ENCODE assay signal across 8 cellular contexts in the genomic region with DNA sequence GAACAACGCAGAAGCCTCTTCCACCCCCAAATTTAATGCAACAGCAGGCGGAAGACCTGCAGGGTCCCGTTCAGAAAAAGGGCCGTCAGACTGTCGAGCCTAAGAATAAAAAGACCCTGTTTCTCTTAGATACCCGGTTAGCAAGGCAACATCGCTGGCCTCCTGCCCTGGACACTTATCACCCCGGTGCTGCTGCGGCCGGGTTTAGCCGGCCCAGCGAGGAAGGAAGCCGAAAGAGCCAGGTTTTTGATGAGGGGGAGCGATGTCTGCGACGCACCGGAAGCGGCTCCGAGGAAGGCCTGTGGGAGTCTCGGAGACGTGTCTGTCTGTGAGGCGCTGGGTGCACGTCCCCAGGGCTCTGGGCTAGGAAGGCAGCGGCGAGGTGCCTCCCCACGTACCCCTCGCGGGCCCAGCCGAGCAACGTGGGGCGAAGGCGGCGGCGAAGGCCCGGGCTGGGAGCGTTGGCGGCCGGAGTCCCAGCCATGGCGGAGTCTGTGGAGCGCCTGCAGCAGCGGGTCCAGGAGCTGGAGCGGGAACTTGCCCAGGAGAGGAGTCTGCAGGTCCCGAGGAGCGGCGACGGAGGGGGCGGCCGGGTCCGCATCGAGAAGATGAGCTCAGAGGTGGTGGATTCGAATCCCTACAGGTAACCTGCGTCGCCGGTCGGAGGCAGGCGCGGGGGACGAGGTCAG. TPM values are rescaled to one million over a fixed set of nuclear protein-coding genes. Genes with fewer than 3 reads are reported as not detected.
DNase-seq lines count a peak whose midpoint lies in the region; ATAC-seq, FAIRE-seq and TF ChIP-seq lines count a peak whose summit lies in the region.

A gene (plus strand): TSS at position 274 of the 689 bp plus-strand sequence. CDS start 209 bp downstream, at position 483.

- peak within 1 kb of the TSS; percentile 95 to 98 (median 97) for H3K27ac Mint-ChIP-seq in CD4-positive, alpha-beta memory T cell

- no peaks in the 10 kb centered on the region for H3K27me3 Mint-ChIP-seq in CD4-positive, alpha-beta memory T cell

- H3K9me3 Mint-ChIP-seq in CD4-positive, alpha-beta memory T cell = no peaks in the 10 kb centered on the region

- H3K4me3 ChIP-seq in CD4-positive, alpha-beta memory T cell (ENCODE audit: low read length in 2 of 2) = peak within 1 kb of the TSS; percentile 78 to 99
- peak within 1 kb of the TSS; percentile 43 to 71 (median 70) for H3K4me3 ChIP-seq in endothelial cell of umbilical vein (replicated peaks in 1 of 3; ENCODE audit: insufficient read depth in 1 of 3, low read depth in 1 of 3, low read length in 3 of 3)

- H3K36me3 Mint-ChIP-seq in CD4-positive, alpha-beta memory T cell = peaks cover 0 to 16% of the 10 kb centered on the region in 2 donors

- no peaks in the 10 kb centered on the region for H3K27me3 ChIP-seq in CD4-positive, alpha-beta memory T cell (ENCODE audit: insufficient read depth, low read length)
- no peaks in the 10 kb centered on the region for H3K27me3 ChIP-seq in endothelial cell of umbilical vein (ENCODE audit: control insufficient read depth in 2 of 2, insufficient read depth in 2 of 2, low read length in 2 of 2)

- peak within 1 kb of the TSS; percentile 83 for H3K4me2 ChIP-seq in endothelial cell of umbilical vein (ENCODE audit: insufficient read depth, low read length)

- ATAC-seq in GM19324 (IDR thresholded peaks at IDR 0.05; ENCODE audit: low FRiP score, unreplicated experiment) = peak; percentile 81
- ATAC-seq in HG03457 (IDR thresholded peaks at IDR 0.05; ENCODE audit: unreplicated experiment) = peak; percentile 60

- no peak for FAIRE-seq in endothelial cell of umbilical vein (lab: Jason Lieb, UNC)

- H3K79me2 ChIP-seq in endothelial cell of umbilical vein (ENCODE audit: control insufficient read depth, insufficient read depth, low read length) = peaks cover 31% of the 10 kb centered on the region

- POLR2A ChIA-PET in CD4-positive, alpha-beta memory T cell (lab: Charles Lee; ENCODE audit: partially characterized antibody) = interaction anchor here (0.5 to 2.1 kb wide), 9 partner anchors 8 to 1573 kb away, joined by 3 to 7 read pairs (median 3); a partner anchor contains a TSS
- POLR2A ChIA-PET in endothelial cell of umbilical vein (lab: Charles Lee) = interaction anchor here (1.4 kb wide), 1 partner anchor 15 kb away, joined by 3 read pairs; no protein-coding TSS in a partner anchor

- intact Hi-C loops in CD4-positive, alpha-beta memory T cell (cut with micrococcal nuclease) = loop anchor here (1.0 to 10.0 kb wide), 5 partner anchors 63 to 1825 kb away; a partner anchor contains a TSS
- intact Hi-C loops in endothelial cell of umbilical vein (cut with micrococcal nuclease) = loop anchor here (1.0 kb wide), 2 partner anchors 9 to 22 kb away; no protein-coding TSS in a partner anchor

- peak within 1 kb of the TSS; percentile 96 to 99 (median 98) for H3K4me3 Mint-ChIP-seq in CD4-positive, alpha-beta memory T cell

- no peaks in the 10 kb centered on the region for H4K20me1 ChIP-seq in endothelial cell of umbilical vein (replicated peaks; ENCODE audit: control insufficient read depth, extremely low read depth, insufficient read depth, low read length)

- TF ChIP-seq CTCF in endothelial cell of umbilical vein (IDR thresholded peaks at IDR 0.05; ENCODE audit: extremely low read depth in 1 of 2, insufficient read depth in 1 of 2, low read depth in 1 of 2, low read length in 2 of 2) = no peak

- no peaks in the 10 kb centered on the region for H3K36me3 ChIP-seq in CD4-positive, alpha-beta memory T cell (ENCODE audit: insufficient read depth, low read length)
- no peaks in the 10 kb centered on the region for H3K36me3 ChIP-seq in endothelial cell of umbilical vein (ENCODE audit: control insufficient read depth in 2 of 2, extremely low read depth in 1 of 2, insufficient read depth in 2 of 2, low read length in 2 of 2)

- CTCF ChIA-PET in CD4-positive, alpha-beta memory T cell (lab: Charles Lee; ENCODE audit: partially characterized antibody) = interaction anchor here (1.1 to 2.8 kb wide), 2 partner anchors 24 to 25 kb away, joined by 3 to 7 read pairs; no protein-coding TSS in a partner anchor
- CTCF ChIA-PET in endothelial cell of umbilical vein (lab: Charles Lee) = interaction anchor here (0.6 to 3.8 kb wide), 13 partner anchors 10 to 255 kb away, joined by 3 to 28 read pairs (median 5); no protein-coding TSS in a partner anchor

- H3K9me3 ChIP-seq in CD4-positive, alpha-beta memory T cell (ENCODE audit: control insufficient read depth in 1 of 2, low read length in 2 of 2) = no peaks in the 10 kb centered on the region
- no peaks in the 10 kb centered on the region for H3K9me3 ChIP-seq in endothelial cell of umbilical vein (replicated peaks; ENCODE audit: control insufficient read depth, insufficient read depth, low read length)

- TF ChIP-seq POLR2A in endothelial cell of umbilical vein (IDR thresholded peaks at IDR 0.05; ENCODE audit: low read depth, low read length) = peak; percentile 46

- H3K9ac ChIP-seq in endothelial cell of umbilical vein (replicated peaks; ENCODE audit: extremely low read depth, insufficient read depth, low read length) = peak within 1 kb of the TSS; percentile 84

- peaks cover 53% of the 10 kb centered on the region for H3K4me1 ChIP-seq in CD4-positive, alpha-beta memory T cell (ENCODE audit: insufficient read depth, low read length)
- peaks cover 26% of the 10 kb centered on the region for H3K4me1 ChIP-seq in endothelial cell of umbilical vein (ENCODE audit: control insufficient read depth, extremely low read depth, insufficient read depth, low read length)

- peak; percentile 73 to 78 (median 76) for DNase-seq in CD4-positive, alpha-beta memory T cell
- DNase-seq in NOMO-1 treated with dmso at 0.1 percent for 144 hours (lab: John Stamatoyannopoulos, UW; ENCODE audit: unreplicated experiment) = peak; percentile 73
- peak; percentile 85 for DNase-seq in activated CD8-positive, alpha-beta memory T cell treated with anti-CD3 and anti-CD28 coated beads, Interleukin-2, amount 50 U/mL, for 48 hours
- peak; percentile 72 for DNase-seq in endothelial cell of umbilical vein (ENCODE audit: low read depth, low spot score)
- peak; percentile 25 for DNase-seq in middle frontal gyrus (ENCODE audit: extremely low spot score, low spot score)
- peak; percentile 34 to 43 for DNase-seq in stimulated activated CD8-positive, alpha-beta memory T cell treated with anti-CD3 and anti-CD28 coated beads, Interleukin-4, amount 100 ng/mL, for 1 hour (ENCODE audit: low read depth in 2 of 2, low spot score in 1 of 2)

- peak within 1 kb of the TSS; percentile 83 for H3K27ac ChIP-seq in CD4-positive, alpha-beta memory T cell (ENCODE audit: low read depth, low read length)
- peak within 1 kb of the TSS; percentile 68 for H3K27ac ChIP-seq in endothelial cell of umbilical vein (ENCODE audit: insufficient read depth, low read depth, low read length)

- H3K9me1 ChIP-seq in endothelial cell of umbilical vein (replicated peaks; ENCODE audit: control insufficient read depth, extremely low read depth, insufficient read depth, low read length) = no peaks in the 10 kb centered on the region

- dilution Hi-C loops in endothelial cell of umbilical vein (cut with MboI; ENCODE audit: extremely low pct_ligation_motif_present, low sequenced_read_pairs) = no loop called here

- no TSS peak for BruUV-seq in endothelial cell of umbilical vein (replicated peaks; lab: Mats Ljungman, UMichigan)

- peak within 1 kb of the TSS; percentile 89 for H2AFZ ChIP-seq in endothelial cell of umbilical vein (ENCODE audit: low read depth, low read length)

- peaks cover 42 to 73% (median 52%) of the 10 kb centered on the region in 4 donors for H3K4me1 Mint-ChIP-seq in CD4-positive, alpha-beta memory T cell

TF ChIP-seq in endothelial cell of umbilical vein, 7 proteins besides CTCF, POLR2A, EP300 and RAD21:
- TF ChIP-seq EZH2 (IDR thresholded peaks at IDR 0.05; ENCODE audit: borderline replicate concordance, low read depth, low read length, severe bottlenecking) (no peak), POLR2AphosphoS5 (IDR thresholded peaks at IDR 0.05; ENCODE audit: insufficient read depth, low read depth, low read length) (peak; percentile 31)
- TF ChIP-seq, protein P1, sequence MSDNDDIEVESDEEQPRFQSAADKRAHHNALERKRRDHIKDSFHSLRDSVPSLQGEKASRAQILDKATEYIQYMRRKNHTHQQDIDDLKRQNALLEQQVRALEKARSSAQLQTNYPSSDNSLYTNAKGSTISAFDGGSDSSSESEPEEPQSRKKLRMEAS (IDR thresholded peaks at IDR 0.05; ENCODE audit: insufficient read depth, insufficient read length) = no peak

RNA-seq across cellular contexts. Expression of the gene that starts here (rescaled TPM):
- total RNA-seq in CD4-positive, alpha-beta memory T cell = 10 to 100 TPM; 33.0 to 33.7 TPM
- 10 to 100 TPM; 33.1 to 44.5 TPM for polyA plus RNA-seq in CD4-positive, alpha-beta memory T cell
- total RNA-seq in endothelial cell of umbilical vein = 38.1 and 40.9 TPM in 2 replicates
- 12.6 and 19.7 TPM in 2 replicates for polyA plus RNA-seq in endothelial cell of umbilical vein
- 18.8 and 21.6 TPM in 2 replicates for polyA plus RNA-seq in endothelial cell of umbilical vein (2011; cell fraction: cytosol; rRNA removed)
- polyA plus RNA-seq in endothelial cell of umbilical vein (2011; cell fraction: nucleus; rRNA removed) = 40.7 and 53.7 TPM in 2 replicates
- 23.2 and 37.4 TPM in 2 replicates for polyA plus RNA-seq in endothelial cell of umbilical vein (2012)
- 25.2 and 28.1 TPM in 2 replicates for polyA minus RNA-seq in endothelial cell of umbilical vein
- 60.1 TPM for polyA minus RNA-seq in endothelial cell of umbilical vein (2011; cell fraction: cytosol; rRNA and poly(A)+ RNA removed)
- polyA minus RNA-seq in endothelial cell of umbilical vein (2011; cell fraction: nucleus; rRNA and poly(A)+ RNA removed) = 47.1 and 66.0 TPM in 2 replicates

Comparison
In these comparisons a context has a peak if more than half of its experiments do, and no peak if none do; other contexts are left out.
1. Peak in every context shown above with its lines: DNase-seq, ATAC-seq, H3K4me3 ChIP-seq and H3K27ac ChIP-seq.
2. DNase-seq: peak in every context shown above with its lines; median percentile 85 in activated CD8-positive, alpha-beta memory T cell treated with anti-CD3 and anti-CD28 coated beads, Interleukin-2, amount 50 U/mL, for 48 hours; 76 in CD4-positive, alpha-beta memory T cell; 73 in NOMO-1 treated with dmso at 0.1 percent for 144 hours; 72 in endothelial cell of umbilical vein; 38 in stimulated activated CD8-positive, alpha-beta memory T cell treated with anti-CD3 and anti-CD28 coated beads, Interleukin-4, amount 100 ng/mL, for 1 hour; 25 in middle frontal gyrus.